12 cellular contexts compared by ENCODE assay signal in genomic region chr15:38610748-38611147, GRCh38. TPM values are rescaled to one million over a fixed set of nuclear protein-coding genes. Genes with fewer than 3 reads are reported as not detected.
DNase-seq lines count a peak whose midpoint lies in the region; ATAC-seq and TF ChIP-seq lines count a peak whose summit lies in the region.
"Had no signal": no experiment of that assay in that cellular context is flagged by ENCODE, and none has a peak within 500 bp of the region (broad histone marks: within the 10 kb centered on the region; RNA-seq: fewer than 3 reads in every experiment).

No MANE protein-coding gene starts in this region.

- H3K9me3 ChIP-seq in upper lobe of right lung: no peaks in the 10 kb centered on the region
- H3K9me3 ChIP-seq: gastroesophageal sphincter, psoas muscle, SJSA1 had no signal

- H3K36me3 Mint-ChIP-seq in immature natural killer cell: peaks cover 0 to 8% (median 0%) of the 10 kb centered on the region in 3 donors

- H3K27me3 Mint-ChIP-seq in immature natural killer cell (ENCODE audit: low read depth in 3 of 3): peaks cover 3 to 6% (median 5%) of the 10 kb centered on the region in 3 donors

- ATAC-seq in GM19351 (IDR thresholded peaks at IDR 0.05; ENCODE audit: unreplicated experiment) (no peak), upper lobe of right lung (no peak), HG03565 (IDR thresholded peaks at IDR 0.05; ENCODE audit: unreplicated experiment) (no peak)
- ATAC-seq: gastroesophageal sphincter, psoas muscle had no signal

- H3K4me1 Mint-ChIP-seq in immature natural killer cell: peaks cover 64 to 70% of the 10 kb centered on the region in 2 donors

- peak overlapping the region; percentile 64 to 82 (median 77) for H3K4me3 Mint-ChIP-seq in immature natural killer cell

- intact Hi-C loops in upper lobe of right lung (cut with DNase I): no loop called here

- DNase-seq in stimulated activated CD4-positive, alpha-beta T cell treated with anti-CD3 and anti-CD28 coated beads, Interleukin-12 subunit alpha, Interleukin-12 subunit beta, amount 100 ng/mL, for 48 hours (ENCODE audit: low read depth in 2 of 3, low spot score in 1 of 3): peak in 2 of 3 donors; percentile 46 to 62
- no peak for DNase-seq in stimulated activated CD4-positive, alpha-beta T cell treated with anti-CD3 and anti-CD28 coated beads, Interleukin-12 subunit alpha, Interleukin-12 subunit beta, amount 100 ng/mL, for 4 hours
- DNase-seq in activated CD4-positive, alpha-beta T cell treated with anti-CD3 and anti-CD28 coated beads, Interleukin-2, amount 50 U/mL, for 1 hour: peak; percentile 3
- peak in 2 of 3 donors; percentile 43 to 62 for DNase-seq in immature natural killer cell
- no peak for DNase-seq in ecto neural progenitor cell (ENCODE audit: low spot score)
- DNase-seq in upper lobe of right lung: no peak
- DNase-seq: NCI-H2107, psoas muscle had no signal

- peaks cover 0 to 2% (median 0%) of the 10 kb centered on the region in 6 donors for H3K9me3 Mint-ChIP-seq in immature natural killer cell

- no peak overlapping the region for H3K4me3 ChIP-seq in upper lobe of right lung
- H3K4me3 ChIP-seq: gastroesophageal sphincter, psoas muscle, SJSA1 had no signal

- H3K4me1 ChIP-seq in upper lobe of right lung: no peaks in the 10 kb centered on the region
- H3K4me1 ChIP-seq: gastroesophageal sphincter, psoas muscle, SJSA1 had no signal

- H3K27ac ChIP-seq in upper lobe of right lung: no peak overlapping the region
- H3K27ac ChIP-seq: gastroesophageal sphincter, psoas muscle, SJSA1 had no signal

- H3K36me3 ChIP-seq in upper lobe of right lung: no peaks in the 10 kb centered on the region
- H3K36me3 ChIP-seq: gastroesophageal sphincter, SJSA1 had no signal

- no peak for TF ChIP-seq CTCF in upper lobe of right lung (IDR thresholded peaks at IDR 0.05)

- H3K27me3 ChIP-seq in upper lobe of right lung: no peaks in the 10 kb centered on the region

- H3K27ac Mint-ChIP-seq in immature natural killer cell: peak overlapping the region; percentile 83 to 94 (median 89)

RNA-seq across cellular contexts. Expression of gene RASGRP1, which starts 46.1 kb away (rescaled TPM):
- 10 to 100 TPM; 21.9 to 63.9 (median 22.7) TPM for polyA plus RNA-seq in immature natural killer cell
- 9.4 TPM for total RNA-seq in upper lobe of right lung
- total RNA-seq: SJSA1 had no signal

Comparison
In these comparisons a context has a peak if more than half of its experiments do, and no peak if none do; other contexts are left out.
1. DNase-seq: peak in stimulated activated CD4-positive, alpha-beta T cell treated with anti-CD3 and anti-CD28 coated beads, Interleukin-12 subunit alpha, Interleukin-12 subunit beta, amount 100 ng/mL, for 48 hours (2 of 3), activated CD4-positive, alpha-beta T cell treated with anti-CD3 and anti-CD28 coated beads, Interleukin-2, amount 50 U/mL, for 1 hour (single experiment) and immature natural killer cell (2 of 3); none in stimulated activated CD4-positive, alpha-beta T cell treated with anti-CD3 and anti-CD28 coated beads, Interleukin-12 subunit alpha, Interleukin-12 subunit beta, amount 100 ng/mL, for 4 hours (single experiment), ecto neural progenitor cell (single experiment) and upper lobe of right lung (single experiment).